8 cellular contexts compared by ENCODE assay signal in genomic region chr16:74984670-74985411, GRCh38. TPM values are rescaled to one million over a fixed set of nuclear protein-coding genes. Genes with fewer than 3 reads are reported as not detected.
DNase-seq lines count a peak whose midpoint lies in the region; ATAC-seq and TF ChIP-seq lines count a peak whose summit lies in the region.

Gene WDR59, minus strand, starts transcription at chr16:74985123. Its CDS starts 106 bp downstream, at chr16:74985017.

- peaks cover 19% of the 10 kb centered on the region for H3K4me1 Mint-ChIP-seq in activated CD4-positive, alpha-beta memory T cell treated with anti-CD3 and anti-CD28 coated beads for 36 hours (ENCODE audit: low read depth)

- DNase-seq in CD1c-positive myeloid dendritic cell (ENCODE audit: extremely low spot score) (peak; percentile 100), NCI-H82 treated with DMSO at 0.1 percent for 48 hours (lab: John Stamatoyannopoulos, UW; ENCODE audit: unreplicated experiment) (peak; percentile 95), dorsolateral prefrontal cortex (peak; percentile 97 to 100 (median 99)), right lobe of liver (peak; percentile 99 to 100 (median 99))
- peak; percentile 99 for DNase-seq in activated CD4-positive, alpha-beta memory T cell treated with anti-CD3 and anti-CD28 coated beads for 36 hours
- DNase-seq in stimulated activated CD4-positive, alpha-beta T cell treated with anti-CD3 and anti-CD28 coated beads, Interleukin-4, amount 100 ng/mL, for 4 hours, result peak; percentile 95 to 99

- ATAC-seq in GM19438 (IDR thresholded peaks at IDR 0.05; ENCODE audit: low read depth, unreplicated experiment), result peak; percentile 100
- peak; percentile 97 for ATAC-seq in HG03575 (IDR thresholded peaks at IDR 0.05; ENCODE audit: extremely low read depth, insufficient number of reproducible peaks, low FRiP score, unreplicated experiment)
- peak; percentile 98 to 100 (median 98) for ATAC-seq in right lobe of liver

- peak within 1 kb of the TSS; percentile 71 to 100 (median 98) for H3K4me3 ChIP-seq in dorsolateral prefrontal cortex
- peak within 1 kb of the TSS; percentile 92 to 99 (median 99) for H3K4me3 ChIP-seq in right lobe of liver

- peak in 16 of 56 donors; percentile 3 to 51 (median 22) for TF ChIP-seq CTCF in dorsolateral prefrontal cortex (IDR thresholded peaks at IDR 0.05 in 54 of 56, conservative IDR thresholded peaks at IDR 0.05 in 2 of 56; ENCODE audit: low read depth in 1 of 56, partially characterized antibody in 56 of 56)
- no peak for TF ChIP-seq CTCF in right lobe of liver (IDR thresholded peaks at IDR 0.05)

- H3K36me3 Mint-ChIP-seq in activated CD4-positive, alpha-beta memory T cell treated with anti-CD3 and anti-CD28 coated beads for 36 hours, result peaks cover 2% of the 10 kb centered on the region

- no peaks in the 10 kb centered on the region for H3K9me3 Mint-ChIP-seq in activated CD4-positive, alpha-beta memory T cell treated with anti-CD3 and anti-CD28 coated beads for 36 hours

- peak within 1 kb of the TSS; percentile 74 for H3K27ac Mint-ChIP-seq in activated CD4-positive, alpha-beta memory T cell treated with anti-CD3 and anti-CD28 coated beads for 36 hours

- no peaks in the 10 kb centered on the region for H3K36me3 ChIP-seq in right lobe of liver

- intact Hi-C loops in activated CD4-positive, alpha-beta memory T cell treated with anti-CD3 and anti-CD28 coated beads for 36 hours (cut with micrococcal nuclease), result loop anchor here (1.0 to 10.0 kb wide), 4 partner anchors 13 to 448 kb away; partner anchors contain the start of genes CFDP1 and MLKL
- intact Hi-C loops in dorsolateral prefrontal cortex (cut with DNase I) (loop anchor here in 1 of 2 donors (2.0 kb wide), 1 partner anchor 14 kb away; the partner anchor contains the start of gene ZNRF1), right lobe of liver (cut with DNase I) (no loop called here)

- peaks cover 0 to 29% (median 3%) of the 10 kb centered on the region in 4 donors for H3K4me1 ChIP-seq in right lobe of liver

- POLR2A ChIA-PET in activated CD4-positive, alpha-beta memory T cell treated with anti-CD3 and anti-CD28 coated beads for 36 hours (lab: Charles Lee), result interaction anchor here (1.1 to 1.9 kb wide), 5 partner anchors 13 to 127 kb away, joined by 4 to 23 read pairs (median 9); partner anchors contain the start of gene ZNRF1

- H3K27ac ChIP-seq in dorsolateral prefrontal cortex (peak within 1 kb of the TSS in 51 of 59 donors; percentile 38 to 88 (median 74)), right lobe of liver (peak within 1 kb of the TSS; percentile 73 to 93 (median 91))

- H3K27me3 ChIP-seq in dorsolateral prefrontal cortex (no peaks in the 10 kb centered on the region), right lobe of liver (no peaks in the 10 kb centered on the region)

- CTCF ChIA-PET in activated CD4-positive, alpha-beta memory T cell treated with anti-CD3 and anti-CD28 coated beads for 36 hours (lab: Charles Lee), result interaction anchor here (1.0 to 7.5 kb wide), 8 partner anchors 8 to 249 kb away, joined by 3 to 70 read pairs (median 4); partner anchors contain the start of gene ZNRF1

- H3K27me3 Mint-ChIP-seq in activated CD4-positive, alpha-beta memory T cell treated with anti-CD3 and anti-CD28 coated beads for 36 hours, result no peaks in the 10 kb centered on the region

- peak; percentile 80 for TF ChIP-seq POLR2A in right lobe of liver (IDR thresholded peaks at IDR 0.05)

- peak within 1 kb of the TSS; percentile 86 for H3K4me3 Mint-ChIP-seq in activated CD4-positive, alpha-beta memory T cell treated with anti-CD3 and anti-CD28 coated beads for 36 hours

- no peaks in the 10 kb centered on the region for H3K9me3 ChIP-seq in right lobe of liver

- 0% methylated on average over 5 of the region's 61 CpGs for WGBS in right lobe of liver (ENCODE audit: insufficient coverage, low coverage, low lambda C conversion rate, missing lambda C conversion rate)

RNA-seq across cellular contexts. Expression of gene WDR59, which starts in this region (rescaled TPM):
- 10 to 100 TPM; 63.5 to 65.7 TPM for total RNA-seq in activated CD4-positive, alpha-beta memory T cell treated with anti-CD3 and anti-CD28 coated beads for 36 hours
- total RNA-seq in dorsolateral prefrontal cortex (100 to 1,000 TPM in 105 of 120 experiments, 10 to 100 TPM in 15; 77.6 to 183 (median 115) TPM), right lobe of liver (10 to 100 TPM; 23.2 to 69.5 (median 48.3) TPM)

Comparison
In these comparisons a context has a peak if more than half of its experiments do, and no peak if none do; other contexts are left out.
1. Peak in every context shown above with its lines: DNase-seq, ATAC-seq, H3K4me3 ChIP-seq and H3K27ac ChIP-seq.